8 cellular contexts compared by ENCODE assay signal in the genomic region with DNA sequence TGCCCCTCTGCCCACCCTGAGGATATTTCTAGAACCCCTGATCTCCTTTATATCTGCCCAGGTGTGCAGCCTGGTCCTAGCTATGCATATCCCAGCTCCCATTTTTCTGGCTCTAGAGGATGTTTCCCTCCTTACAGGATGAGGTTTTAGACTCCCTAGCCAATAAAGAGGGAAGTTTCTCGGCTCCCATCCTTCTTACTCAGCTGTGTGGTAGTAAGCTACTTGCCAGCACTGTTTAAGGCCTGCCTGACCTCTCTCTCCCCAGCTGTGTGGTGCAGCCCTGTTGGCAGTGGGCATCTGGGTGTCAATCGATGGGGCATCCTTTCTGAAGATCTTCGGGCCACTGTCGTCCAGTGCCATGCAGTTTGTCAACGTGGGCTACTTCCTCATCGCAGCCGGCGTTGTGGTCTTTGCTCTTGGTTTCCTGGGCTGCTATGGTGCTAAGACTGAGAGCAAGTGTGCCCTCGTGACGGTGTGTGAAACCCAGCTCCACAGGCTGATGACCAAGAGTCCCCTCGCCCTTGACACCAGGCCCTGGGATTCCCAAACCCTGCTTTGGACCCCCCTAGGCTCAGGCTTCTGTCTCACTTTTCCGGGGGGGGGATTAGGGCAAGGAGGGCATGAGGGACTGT. TPM values are rescaled to one million over a fixed set of nuclear protein-coding genes. Genes with fewer than 3 reads are reported as not detected.
DNase-seq lines count a peak whose midpoint lies in the region; ATAC-seq and TF ChIP-seq lines count a peak whose summit lies in the region.

No MANE protein-coding gene starts in this region.

- H3K9me3 ChIP-seq in SK-N-SH (no peaks in the 10 kb centered on the region), thoracic aorta (no peaks in the 10 kb centered on the region)

- no peak overlapping the region for H2AFZ ChIP-seq in SK-N-SH (ENCODE audit: low read depth)

- TF ChIP-seq EP300 in SK-N-SH (IDR thresholded peaks at IDR 0.05; ENCODE audit: borderline replicate concordance in 1 of 2, low read depth in 1 of 2, low read length in 1 of 2) = no peak

- peak overlapping the region; percentile 83 to 97 for H3K27ac ChIP-seq in SK-N-SH (ENCODE audit: low read depth in 2 of 2, low read length in 1 of 2)
- H3K27ac ChIP-seq in RWPE1 = peak overlapping the region; percentile 98
- H3K27ac ChIP-seq in layer of hippocampus (ENCODE audit: low read depth, low read length) = peak overlapping the region; percentile 19
- peak overlapping the region; percentile 93 to 97 for H3K27ac ChIP-seq in thoracic aorta

- TF ChIP-seq CTCF in SK-N-SH (IDR thresholded peaks at IDR 0.05) = no peak
- TF ChIP-seq CTCF in RWPE1 (conservative IDR thresholded peaks at IDR 0.05; ENCODE audit: low read depth) = no peak
- TF ChIP-seq CTCF in thoracic aorta (IDR thresholded peaks at IDR 0.05) = no peak

- TF ChIP-seq RAD21 in SK-N-SH (IDR thresholded peaks at IDR 0.05; ENCODE audit: low read length) = no peak

- H3K4me1 ChIP-seq in SK-N-SH (ENCODE audit: control insufficient read depth in 1 of 2, insufficient read depth in 2 of 2, low read depth in 1 of 2, low read length in 1 of 2) = peaks cover 26 to 28% of the 10 kb centered on the region in 2 experiments; a peak in 3 of 4 replicates
- H3K4me1 ChIP-seq in thoracic aorta (ENCODE audit: control insufficient read depth in 1 of 2, low read depth in 2 of 2) = peaks cover 7 to 28% of the 10 kb centered on the region in 2 donors

- H3K36me3 ChIP-seq in SK-N-SH (replicated peaks in 1 of 2; ENCODE audit: control insufficient read depth in 1 of 2, insufficient read depth in 2 of 2, low read length in 1 of 2) (peaks cover 3 to 17% of the 10 kb centered on the region in 2 experiments), thoracic aorta (peaks cover 6% of the 10 kb centered on the region)

- no peak for DNase-seq in SK-N-SH
- DNase-seq in RWPE1 (ENCODE audit: low spot score) = no peak
- DNase-seq in thoracic aorta (ENCODE audit: low spot score) = no peak
- no peak for DNase-seq in GDM1 (lab: John Stamatoyannopoulos, UW)
- no peak for DNase-seq in HUDEP-2 (lab: John Stamatoyannopoulos, UW; ENCODE audit: unreplicated experiment in 76 of 76)

- WGBS in SK-N-SH (ENCODE audit: low lambda C conversion rate) = 85% methylated on average over 11 of the region's 12 CpGs

- POLR2A ChIA-PET in SK-N-SH (lab: Yijun Ruan, JAX) (no interaction called here), RWPE1 (lab: Yijun Ruan, JAX; ENCODE audit: low non-redundant PET) (no interaction called here)

- no peaks in the 10 kb centered on the region for H4K20me1 ChIP-seq in SK-N-SH (ENCODE audit: insufficient read depth)

- H3K4me2 ChIP-seq in SK-N-SH = peak overlapping the region; percentile 37

- H3K9ac ChIP-seq in SK-N-SH = peak overlapping the region; percentile 64

- H3K27me3 ChIP-seq in SK-N-SH (ENCODE audit: insufficient read depth) = no peaks in the 10 kb centered on the region
- H3K27me3 ChIP-seq in layer of hippocampus (ENCODE audit: control insufficient read depth, insufficient read depth, low read length) = no peaks in the 10 kb centered on the region
- no peaks in the 10 kb centered on the region for H3K27me3 ChIP-seq in thoracic aorta (replicated peaks; ENCODE audit: insufficient read depth)

- ATAC-seq in SK-N-SH treated with all-trans-retinoic acid at 6 μM for 48 hours = no peak
- no peak for ATAC-seq in thoracic aorta (ENCODE audit: insufficient number of reproducible peaks, low FRiP score, low read depth)
- ATAC-seq in HG03432 (IDR thresholded peaks at IDR 0.05; ENCODE audit: unreplicated experiment) = no peak

- CTCF ChIA-PET in SK-N-SH (lab: Yijun Ruan, JAX) = interaction anchor here (1.3 to 5.0 kb wide), 2 partner anchors 40 to 148 kb away, joined by 5 to 57 read pairs; no protein-coding TSS in a partner anchor
- CTCF ChIA-PET in RWPE1 (lab: Yijun Ruan, JAX) = interaction anchor here (0.7 to 1.9 kb wide), 3 partner anchors 11 to 40 kb away, joined by 3 to 16 read pairs (median 3); no protein-coding TSS in a partner anchor

- no peaks in the 10 kb centered on the region for H3K9me2 ChIP-seq in SK-N-SH

- H3K4me3 ChIP-seq in SK-N-SH (ENCODE audit: low read depth in 2 of 2, low read length in 1 of 2) = no peak overlapping the region
- H3K4me3 ChIP-seq in thoracic aorta = no peak overlapping the region

- H3F3A ChIP-seq in SK-N-SH (replicated peaks; ENCODE audit: insufficient read depth) = peaks cover 21% of the 10 kb centered on the region

- H3K79me2 ChIP-seq in SK-N-SH (ENCODE audit: insufficient read depth) = no peaks in the 10 kb centered on the region

TF ChIP-seq in SK-N-SH, 30 proteins besides CTCF, POLR2A, EP300 and RAD21 (continues in another document):
- TF ChIP-seq MXI1 (IDR thresholded peaks at IDR 0.05; ENCODE audit: low read depth, low read length) (no peak), ELF1 (IDR thresholded peaks at IDR 0.05) (no peak), MEF2A (IDR thresholded peaks at IDR 0.05; ENCODE audit: borderline replicate concordance, low read depth) (no peak), FOXJ3 (CRISPR knock-in tag; IDR thresholded peaks at IDR 0.05) (no peak), CHD2 (IDR thresholded peaks at IDR 0.05; ENCODE audit: low read length, partially characterized antibody) (no peak), TCF12 (IDR thresholded peaks at IDR 0.05) (no peak), SIN3A (IDR thresholded peaks at IDR 0.05; ENCODE audit: borderline replicate concordance, low read depth, low read length) (no peak), NFIC (IDR thresholded peaks at IDR 0.05; ENCODE audit: borderline replicate concordance) (no peak), FOSL2 (IDR thresholded peaks at IDR 0.05; ENCODE audit: borderline replicate concordance, low read depth) (no peak)
- TF ChIP-seq, protein P1, sequence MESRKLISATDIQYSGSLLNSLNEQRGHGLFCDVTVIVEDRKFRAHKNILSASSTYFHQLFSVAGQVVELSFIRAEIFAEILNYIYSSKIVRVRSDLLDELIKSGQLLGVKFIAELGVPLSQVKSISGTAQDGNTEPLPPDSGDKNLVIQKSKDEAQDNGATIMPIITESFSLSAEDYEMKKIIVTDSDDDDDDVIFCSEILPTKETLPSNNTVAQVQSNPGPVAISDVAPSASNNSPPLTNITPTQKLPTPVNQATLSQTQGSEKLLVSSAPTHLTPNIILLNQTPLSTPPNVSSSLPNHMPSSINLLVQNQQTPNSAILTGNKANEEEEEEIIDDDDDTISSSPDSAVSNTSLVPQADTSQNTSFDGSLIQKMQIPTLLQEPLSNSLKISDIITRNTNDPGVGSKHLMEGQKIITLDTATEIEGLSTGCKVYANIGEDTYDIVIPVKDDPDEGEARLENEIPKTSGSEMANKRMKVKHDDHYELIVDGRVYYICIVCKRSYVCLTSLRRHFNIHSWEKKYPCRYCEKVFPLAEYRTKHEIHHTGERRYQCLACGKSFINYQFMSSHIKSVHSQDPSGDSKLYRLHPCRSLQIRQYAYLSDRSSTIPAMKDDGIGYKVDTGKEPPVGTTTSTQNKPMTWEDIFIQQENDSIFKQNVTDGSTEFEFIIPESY (IDR thresholded peaks at IDR 0.05; ENCODE audit: borderline replicate concordance, low read depth) = no peak

TF ChIP-seq in SK-N-SH treated with all-trans-retinoic acid at 6 μM for 48 hours, 23 proteins besides CTCF, POLR2A, EP300 and RAD21:
- no peak for TF ChIP-seq OSR1 (CRISPR knock-in tag; IDR thresholded peaks at IDR 0.05)
- no peak for TF ChIP-seq ZNF8 (CRISPR knock-in tag; IDR thresholded peaks at IDR 0.05)
- TF ChIP-seq TOX (CRISPR knock-in tag; IDR thresholded peaks at IDR 0.05; ENCODE audit: borderline replicate concordance) = no peak
- TF ChIP-seq TCF4 (CRISPR knock-in tag; IDR thresholded peaks at IDR 0.05; ENCODE audit: borderline replicate concordance) = no peak
- no peak for TF ChIP-seq ISL1 (CRISPR knock-in tag; IDR thresholded peaks at IDR 0.05)

RNA-seq across cellular contexts. Expression of a gene that starts 7.8 kb away (rescaled TPM):
- not detected in 2 replicates for polyA plus RNA-seq in SK-N-SH (2012; rRNA removed)
- polyA plus RNA-seq in SK-N-SH (2012; cell fraction: cytosol; rRNA removed) = not detected in 2 replicates
- not detected in 2 replicates for polyA plus RNA-seq in SK-N-SH (2012; cell fraction: nucleus; rRNA removed)
- not detected for total RNA-seq in thoracic aorta

RNA-seq across cellular contexts. Expression of a gene that starts 9.2 kb away (rescaled TPM):
- polyA plus RNA-seq in SK-N-SH (2012; rRNA removed) = 12.2 and 13.9 TPM in 2 replicates
- 9.8 and 13.5 TPM in 2 replicates for polyA plus RNA-seq in SK-N-SH (2012; cell fraction: cytosol; rRNA removed)
- 10.2 and 14.0 TPM in 2 replicates for polyA plus RNA-seq in SK-N-SH (2012; cell fraction: nucleus; rRNA removed)
- total RNA-seq in thoracic aorta = 1 to 10 TPM; 3.1 to 7.0 TPM

RNA-seq across cellular contexts. Expression of a gene that starts 14.2 kb away (rescaled TPM):
- 165 and 198 TPM in 2 replicates for polyA plus RNA-seq in SK-N-SH (2012; rRNA removed)
- 92.0 and 140 TPM in 2 replicates for polyA plus RNA-seq in SK-N-SH (2012; cell fraction: cytosol; rRNA removed)
- polyA plus RNA-seq in SK-N-SH (2012; cell fraction: nucleus; rRNA removed) = 333 and 360 TPM in 2 replicates
- total RNA-seq in thoracic aorta = 10 to 100 TPM; 53.8 to 66.9 TPM

RNA-seq across cellular contexts. Expression of a gene that starts 19.1 kb away (rescaled TPM):
- polyA plus RNA-seq in SK-N-SH (2012; rRNA removed) = 4.6 and 5.1 TPM in 2 replicates
- polyA plus RNA-seq in SK-N-SH (2012; cell fraction: cytosol; rRNA removed) = 2.4 and 2.9 TPM in 2 replicates
- polyA plus RNA-seq in SK-N-SH (2012; cell fraction: nucleus; rRNA removed) = 7.8 and 9.1 TPM in 2 replicates
- 10 to 100 TPM; 22.9 to 27.5 TPM for total RNA-seq in thoracic aorta

RNA-seq across cellular contexts. Expression of a gene that starts 51.6 kb away (rescaled TPM):
- polyA plus RNA-seq in SK-N-SH (2012; rRNA removed) = 4.0 and 6.2 TPM in 2 replicates
- 6.1 and 6.2 TPM in 2 replicates for polyA plus RNA-seq in SK-N-SH (2012; cell fraction: cytosol; rRNA removed)
- 5.0 and 8.1 TPM in 2 replicates for polyA plus RNA-seq in SK-N-SH (2012; cell fraction: nucleus; rRNA removed)
- 10 to 100 TPM in 1 of 2 donors, 1 to 10 TPM in 1; 9.5 to 30.1 TPM for total RNA-seq in thoracic aorta

Comparison
In these comparisons a context has a peak if more than half of its experiments do, and no peak if none do; other contexts are left out.
1. H3K27ac ChIP-seq: peak in every context shown above with its lines; median percentile 98 in RWPE1; 95 in thoracic aorta; 90 in SK-N-SH; 19 in layer of hippocampus.